In genomic region chr2:99488999-99489757, GRCh38 we compare ENCODE assay signal across 8 cellular contexts. TPM values are rescaled to one million over a fixed set of nuclear protein-coding genes. Genes with fewer than 3 reads are reported as not detected.
DNase-seq lines count a peak whose midpoint lies in the region; ATAC-seq and TF ChIP-seq lines count a peak whose summit lies in the region.

No MANE protein-coding gene starts in this region.

- peak; percentile 29 for ATAC-seq in GM21825 (IDR thresholded peaks at IDR 0.05; ENCODE audit: unreplicated experiment)

- peak overlapping the region; percentile 80 for H3K4me3 ChIP-seq in GM06990 (replicated peaks; ENCODE audit: low read depth, low read length)
- peak overlapping the region; percentile 86 for H3K4me3 ChIP-seq in WERI-Rb-1 (ENCODE audit: low read depth, low read length)

- TF ChIP-seq CTCF in GM06990 (IDR thresholded peaks at IDR 0.05; ENCODE audit: insufficient read depth, low read length, poor library complexity, severe bottlenecking) (no peak), WERI-Rb-1 (IDR thresholded peaks at IDR 0.05; ENCODE audit: low read depth, low read length) (no peak)

- DNase-seq in GM06990 (ENCODE audit: extremely low read depth, insufficient read length): peak; percentile 62
- peak; percentile 15 to 44 for DNase-seq in Kasumi-1 (lab: John Stamatoyannopoulos, UW)
- peak; percentile 53 for DNase-seq in WERI-Rb-1
- DNase-seq in cerebellum (ENCODE audit: low spot score): peak; percentile 81
- peak; percentile 24 for DNase-seq in kidney glomerular epithelial cell (lab: John Stamatoyannopoulos, UW)
- DNase-seq in stimulated activated CD4-positive, alpha-beta T cell treated with anti-CD3 and anti-CD28 coated beads, Interleukin-1b, Interleukin-23, amount 100 ng/mL, for 24 hours (ENCODE audit: low read depth in 4 of 4, low spot score in 1 of 4): peak in 3 of 4 experiments; percentile 11 to 42 (median 12)
- DNase-seq in cerebellar nuclear complex (lab: John Stamatoyannopoulos, UW): no peak

- no peaks in the 10 kb centered on the region for H3K9me3 ChIP-seq in WERI-Rb-1 (ENCODE audit: severe bottlenecking)

- H3K27me3 ChIP-seq in GM06990 (replicated peaks; ENCODE audit: control insufficient read depth, insufficient read depth, low read length) (no peaks in the 10 kb centered on the region), WERI-Rb-1 (ENCODE audit: insufficient read depth, low read depth, severe bottlenecking) (no peaks in the 10 kb centered on the region)

- H3K27ac ChIP-seq in WERI-Rb-1: peak overlapping the region; percentile 96

- H3K36me3 ChIP-seq in GM06990 (ENCODE audit: control insufficient read depth, insufficient read depth, low read length): no peaks in the 10 kb centered on the region
- no peaks in the 10 kb centered on the region; the same call in 1 of the 2 replicates for H3K36me3 ChIP-seq in WERI-Rb-1

RNA-seq across cellular contexts. Expression of gene REV1, which starts 0.6 kb away (rescaled TPM):
- 99.2 TPM for total RNA-seq in cerebellum

Comparison
In these comparisons a context has a peak if more than half of its experiments do, and no peak if none do; other contexts are left out.
1. DNase-seq: peak in GM06990 (single experiment), Kasumi-1 (2 of 2), WERI-Rb-1 (single experiment), cerebellum (single experiment), kidney glomerular epithelial cell (single experiment) and stimulated activated CD4-positive, alpha-beta T cell treated with anti-CD3 and anti-CD28 coated beads, Interleukin-1b, Interleukin-23, amount 100 ng/mL, for 24 hours (3 of 4); none in cerebellar nuclear complex (0 of 2).